ENCODE assay signal across 1 cellular context in the genomic region with DNA sequence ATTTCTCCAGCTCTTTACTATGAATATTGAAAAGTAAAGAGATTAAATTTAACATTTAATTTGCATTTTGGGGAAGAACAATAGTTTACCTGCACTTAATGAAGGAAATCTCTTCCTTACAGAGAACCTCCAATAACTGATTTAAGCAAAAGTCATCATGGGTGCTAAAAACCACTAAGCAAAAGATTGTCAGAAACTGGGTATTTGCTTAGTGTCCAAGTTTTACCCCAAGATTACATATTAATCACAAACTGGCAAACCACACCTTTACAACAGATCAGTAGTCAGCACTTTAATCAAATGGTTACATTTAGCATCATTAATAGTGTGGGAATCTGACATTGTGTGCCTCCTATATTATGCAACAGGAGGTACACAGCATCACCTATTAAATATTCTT.
TF ChIP-seq lines count a peak whose summit lies in the region.

No MANE protein-coding gene starts in this region.

TF ChIP-seq in K562, 482 proteins besides CTCF, POLR2A, EP300 and RAD21:
- TF ChIP-seq SOX6 (IDR thresholded peaks at IDR 0.05) (no peak), ZNF316 (IDR thresholded peaks at IDR 0.05) (peak; percentile 24; the same call in 1 of the 2 replicates), CEBPB (tag; IDR thresholded peaks at IDR 0.05) (0 out of 2 replicates have a peak, but pooled peaks have one; percentile 31)
